13 cellular contexts compared by ENCODE assay signal in the genomic region with DNA sequence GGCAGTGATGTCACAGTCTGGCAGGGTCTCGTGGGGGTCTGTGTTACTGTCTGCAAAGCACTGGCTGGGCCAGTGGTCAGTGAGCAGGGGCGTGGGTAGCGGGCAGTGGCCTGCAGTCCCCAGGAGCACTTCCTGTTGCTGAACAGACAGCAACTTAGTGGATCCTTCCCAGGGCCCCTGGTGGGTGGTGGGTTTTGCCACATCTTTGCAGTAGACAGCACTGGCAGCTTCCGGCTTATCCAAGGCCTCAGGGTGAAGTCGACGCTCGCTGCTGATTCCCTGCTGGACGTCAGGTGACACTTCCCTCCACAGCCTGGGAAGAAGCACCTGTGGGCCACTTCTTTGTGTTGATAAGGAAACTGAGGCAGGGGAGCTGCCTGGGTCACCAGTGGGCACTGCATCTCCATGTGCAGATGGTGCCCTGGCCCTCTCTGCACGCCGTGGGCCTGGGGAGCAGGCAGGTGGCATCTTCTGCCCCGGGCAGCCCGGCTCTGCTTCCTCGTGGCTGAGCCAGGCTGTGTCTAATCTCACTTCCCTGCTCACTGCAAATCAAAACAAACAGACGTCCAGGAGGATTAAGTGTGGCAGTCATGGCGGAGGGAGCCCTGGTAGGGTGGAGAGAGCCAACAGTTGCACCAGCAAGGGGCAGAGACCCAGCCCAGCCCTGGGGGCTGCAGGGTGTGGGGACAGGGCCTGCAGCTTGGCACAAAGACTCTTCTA.
A peak's percentile ranks its signal among the peaks of the same experiment; 100 is the strongest.
DNase-seq lines count a peak whose midpoint lies in the region; ATAC-seq and TF ChIP-seq lines count a peak whose summit lies in the region.
"Had no signal": no experiment of that assay in that cellular context is flagged by ENCODE, and none has a peak within 500 bp of the region (broad histone marks: within the 10 kb centered on the region; RNA-seq: fewer than 3 reads in every experiment).

No MANE protein-coding gene starts in this region.

- no peaks in the 10 kb centered on the region for H3K9me3 ChIP-seq in stomach

- no peak for TF ChIP-seq POLR2A in stomach (IDR thresholded peaks at IDR 0.05)

- H3K36me3 ChIP-seq in stomach, result peaks cover 0 to 9% (median 0%) of the 10 kb centered on the region in 4 donors

- H3K36me3 Mint-ChIP-seq in activated naive CD4-positive, alpha-beta T cell treated with anti-CD3 and anti-CD28 coated beads for 36 hours (ENCODE audit: low read depth), result no peaks in the 10 kb centered on the region

- no peak overlapping the region for H3K4me3 ChIP-seq in stomach

- TF ChIP-seq CTCF in stomach (IDR thresholded peaks at IDR 0.05), result no peak

- intact Hi-C loops in activated naive CD4-positive, alpha-beta T cell treated with anti-CD3 and anti-CD28 coated beads for 36 hours (cut with micrococcal nuclease), result loop anchor here (5.0 kb wide), 1 partner anchor 77 kb away; a partner anchor contains a TSS
- intact Hi-C loops in left colon (cut with DNase I, micrococcal nuclease) (loop anchor here in 1 of 2 donors (5.0 kb wide), 1 partner anchor 97 kb away; no protein-coding TSS in a partner anchor), stomach (cut with DNase I; ENCODE audit: low total_unique reads) (loop anchor here (5.0 kb wide), 1 partner anchor 92 kb away; no protein-coding TSS in a partner anchor)

- peaks cover 24% of the 10 kb centered on the region for H3K4me1 Mint-ChIP-seq in activated naive CD4-positive, alpha-beta T cell treated with anti-CD3 and anti-CD28 coated beads for 36 hours (ENCODE audit: low read depth)

- H3K27me3 ChIP-seq in stomach, result peaks cover 0 to 24% (median 0%) of the 10 kb centered on the region in 3 donors

- no peak overlapping the region for H3K4me3 Mint-ChIP-seq in activated naive CD4-positive, alpha-beta T cell treated with anti-CD3 and anti-CD28 coated beads for 36 hours

- no peaks in the 10 kb centered on the region for H3K27me3 Mint-ChIP-seq in activated naive CD4-positive, alpha-beta T cell treated with anti-CD3 and anti-CD28 coated beads for 36 hours (ENCODE audit: low read depth)

- TF ChIP-seq EP300 in stomach (IDR thresholded peaks at IDR 0.05), result no peak

- WGBS in stomach, 5 donors, result 38 to 61% (median 55%) methylated on average over 11 to 15 of the region's 15 CpGs

- peak overlapping the region in 3 of 5 donors; percentile 6 to 79 (median 14) for H3K27ac ChIP-seq in stomach
- H3K27ac ChIP-seq: parathyroid adenoma had no signal

- CTCF ChIA-PET in activated naive CD4-positive, alpha-beta T cell treated with anti-CD3 and anti-CD28 coated beads for 36 hours (lab: Charles Lee), result interaction anchor here (1.4 kb wide), 1 partner anchor 8 kb away, joined by 6 read pairs; no protein-coding TSS in a partner anchor

- no peaks in the 10 kb centered on the region for H3K9me3 Mint-ChIP-seq in activated naive CD4-positive, alpha-beta T cell treated with anti-CD3 and anti-CD28 coated beads for 36 hours

- peak; percentile 2 for DNase-seq in activated naive CD4-positive, alpha-beta T cell treated with anti-CD3 and anti-CD28 coated beads for 36 hours
- DNase-seq in activated naive CD4-positive, alpha-beta T cell (lab: John Stamatoyannopoulos, UW), result no peak
- peak; percentile 10 for DNase-seq in activated CD8-positive, alpha-beta memory T cell treated with anti-CD3 and anti-CD28 coated beads, Interleukin-2, amount 50 U/mL, for 4 hours
- DNase-seq in left colon, result peak; percentile 10 to 21
- DNase-seq in stomach, result peak; percentile 26
- no peak for DNase-seq in DMS53 treated with DMSO at 0.1 percent for 48 hours (lab: John Stamatoyannopoulos, UW; ENCODE audit: unreplicated experiment)
- no peak for DNase-seq in NOMO-1 treated with dmso at 0.1 percent for 144 hours (lab: John Stamatoyannopoulos, UW; ENCODE audit: unreplicated experiment)
- DNase-seq: DMS79 treated with DMSO at 0.1 percent for 48 hours; hippocampal formation; stimulated activated CD4-positive, alpha-beta T cell treated with anti-CD3 and anti-CD28 coated beads, Interleukin-2, amount 100 ng/mL, for 48 hours had no signal

- peaks cover 30 to 38% (median 37%) of the 10 kb centered on the region in 4 donors for H3K4me1 ChIP-seq in stomach

- H3K27ac Mint-ChIP-seq in activated naive CD4-positive, alpha-beta T cell treated with anti-CD3 and anti-CD28 coated beads for 36 hours, result no peak overlapping the region

- no peak for ATAC-seq in left colon
- no peak for ATAC-seq in HG02798 (IDR thresholded peaks at IDR 0.05; ENCODE audit: poor library complexity, unreplicated experiment)
- ATAC-seq: esophagus mucosa had no signal

Comparison
In these comparisons a context has a peak if more than half of its experiments do, and no peak if none do; other contexts are left out.
1. DNase-seq: peak in activated naive CD4-positive, alpha-beta T cell treated with anti-CD3 and anti-CD28 coated beads for 36 hours (single experiment), activated CD8-positive, alpha-beta memory T cell treated with anti-CD3 and anti-CD28 coated beads, Interleukin-2, amount 50 U/mL, for 4 hours (single experiment), left colon (2 of 2) and stomach (single experiment); none in activated naive CD4-positive, alpha-beta T cell (0 of 4), DMS53 treated with DMSO at 0.1 percent for 48 hours (single experiment) and NOMO-1 treated with dmso at 0.1 percent for 144 hours (single experiment).